9 cellular contexts compared by ENCODE assay signal in the genomic region with DNA sequence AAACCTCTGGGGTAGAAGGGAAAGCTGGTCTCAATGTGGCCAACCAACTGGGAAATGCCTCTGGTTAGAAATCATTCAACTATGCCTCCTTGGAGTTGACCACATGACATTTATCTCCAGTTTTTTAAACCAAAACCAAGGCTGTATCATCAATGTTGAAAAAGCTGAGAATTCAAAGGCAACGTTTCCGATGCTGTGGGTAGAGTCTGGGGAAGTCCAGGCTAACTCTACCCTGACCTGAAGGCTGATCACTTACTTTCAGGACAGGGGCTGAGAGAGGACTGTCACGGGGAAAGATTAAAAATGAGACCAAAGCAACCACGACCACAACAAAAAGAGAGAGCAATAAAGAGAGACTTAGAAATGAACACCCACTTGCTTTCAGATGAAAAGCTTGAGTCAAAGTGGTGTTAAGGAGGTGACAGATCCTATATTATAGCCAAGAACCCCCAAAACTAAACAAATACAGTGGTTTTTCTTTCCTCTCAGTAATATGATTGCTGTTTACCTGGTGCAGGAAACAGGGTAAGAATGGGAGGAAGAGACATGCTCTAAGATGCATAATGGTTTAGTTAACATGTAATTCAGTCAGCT.
A peak's percentile ranks its signal among the peaks of the same experiment; 100 is the strongest.
DNase-seq lines count a peak whose midpoint lies in the region; ATAC-seq, FAIRE-seq and TF ChIP-seq lines count a peak whose summit lies in the region.
"Had no signal": no experiment of that assay in that cellular context is flagged by ENCODE, and none has a peak within 500 bp of the region (broad histone marks: within the 10 kb centered on the region; RNA-seq: fewer than 3 reads in every experiment).

No MANE protein-coding gene starts in this region.

- peaks cover 2% of the 10 kb centered on the region for H3K36me3 Mint-ChIP-seq in activated naive CD8-positive, alpha-beta T cell treated with anti-CD3 and anti-CD28 coated beads, Interleukin-2, amount 50 U/mL, for 24 hours (ENCODE audit: low read depth)

- H3K4me3 Mint-ChIP-seq in activated naive CD8-positive, alpha-beta T cell treated with anti-CD3 and anti-CD28 coated beads, Interleukin-2, amount 50 U/mL, for 24 hours = peak overlapping the region; percentile 48

- TF ChIP-seq POLR2A in GM12891 (IDR thresholded peaks at IDR 0.05; ENCODE audit: low read depth, low read length) = no peak

- H3K4me1 Mint-ChIP-seq in activated naive CD8-positive, alpha-beta T cell treated with anti-CD3 and anti-CD28 coated beads, Interleukin-2, amount 50 U/mL, for 24 hours = peaks cover 66% of the 10 kb centered on the region

- H3K9me3 ChIP-seq in tibial artery = peaks cover 0 to 4% (median 0%) of the 10 kb centered on the region in 3 donors

- H3K36me3 ChIP-seq in tibial artery = no peaks in the 10 kb centered on the region

- no peak overlapping the region for H3K27ac ChIP-seq in tibial artery

- intact Hi-C loops in tibial artery (cut with DNase I; ENCODE audit: low total_unique reads) = no loop called here

- DNase-seq in GM12891 (ENCODE audit: insufficient read length, low spot score) (peak; percentile 8), urothelium cell line (ENCODE audit: low spot score) (no peak), DMS 273 (lab: John Stamatoyannopoulos, UW; ENCODE audit: unreplicated experiment) (no peak), amniotic stem cell (lab: John Stamatoyannopoulos, UW) (no peak), tibial artery (no peak)
- peak; percentile 54 for DNase-seq in activated naive CD8-positive, alpha-beta T cell treated with anti-CD3 and anti-CD28 coated beads, Interleukin-2, amount 50 U/mL, for 24 hours
- DNase-seq: central memory CD4-positive, alpha-beta T cell had no signal

- ATAC-seq in GM19397 (IDR thresholded peaks at IDR 0.05; ENCODE audit: unreplicated experiment) (peak; percentile 87), HG03066 (IDR thresholded peaks at IDR 0.05; ENCODE audit: low read depth, unreplicated experiment) (peak; percentile 87)
- peak; percentile 96 for ATAC-seq in activated naive CD8-positive, alpha-beta T cell treated with anti-CD3 and anti-CD28 coated beads, Interleukin-2, amount 50 U/mL, for 24 hours

- no peak overlapping the region for H3K4me3 ChIP-seq in tibial artery

- no peaks in the 10 kb centered on the region for H3K4me1 ChIP-seq in tibial artery

- H3K27ac Mint-ChIP-seq in activated naive CD8-positive, alpha-beta T cell treated with anti-CD3 and anti-CD28 coated beads, Interleukin-2, amount 50 U/mL, for 24 hours = peak overlapping the region; percentile 80

- H3K27me3 ChIP-seq in tibial artery = no peaks in the 10 kb centered on the region

- peaks cover 11% of the 10 kb centered on the region for H3K27me3 Mint-ChIP-seq in activated naive CD8-positive, alpha-beta T cell treated with anti-CD3 and anti-CD28 coated beads, Interleukin-2, amount 50 U/mL, for 24 hours

- TF ChIP-seq CTCF in tibial artery (IDR thresholded peaks at IDR 0.05) = no peak

- peaks cover 8% of the 10 kb centered on the region for H3K9me3 Mint-ChIP-seq in activated naive CD8-positive, alpha-beta T cell treated with anti-CD3 and anti-CD28 coated beads, Interleukin-2, amount 50 U/mL, for 24 hours

- FAIRE-seq in GM12891 (lab: Jason Lieb, UNC) (peak; percentile 75), urothelium cell line (lab: Jason Lieb, UNC) (no peak)

TF ChIP-seq in GM12891, 5 proteins besides CTCF, POLR2A, EP300 and RAD21:
- TF ChIP-seq SPI1 (IDR thresholded peaks at IDR 0.05; ENCODE audit: low read depth, low read length) (no peak), PAX5 (IDR thresholded peaks at IDR 0.05; ENCODE audit: insufficient read depth, low read length, severe bottlenecking) (peak; percentile 22), TAF1 (IDR thresholded peaks at IDR 0.05; ENCODE audit: low read depth, low read length) (no peak), POLR2AphosphoS5 (IDR thresholded peaks at IDR 0.05; ENCODE audit: low read depth, low read length) (no peak), POU2F2 (IDR thresholded peaks at IDR 0.05; ENCODE audit: low read depth, low read length) (peak; percentile 66)

Comparison
In these comparisons a context has a peak if more than half of its experiments do, and no peak if none do; other contexts are left out.
1. DNase-seq: peak in GM12891 (single experiment) and activated naive CD8-positive, alpha-beta T cell treated with anti-CD3 and anti-CD28 coated beads, Interleukin-2, amount 50 U/mL, for 24 hours (single experiment); none in urothelium cell line (single experiment), DMS 273 (single experiment), amniotic stem cell (single experiment) and tibial artery (0 of 2).
2. Peak in every context shown above with its lines, with median percentiles within 50 percentile points of each other: ATAC-seq.